19 cellular contexts compared by ENCODE assay signal in genomic region chr3:79202471-79203143, GRCh38.
DNase-seq lines count a peak whose midpoint lies in the region; ATAC-seq and TF ChIP-seq lines count a peak whose summit lies in the region.
"Had no signal": no experiment of that assay in that cellular context is flagged by ENCODE, and none has a peak within 500 bp of the region (broad histone marks: within the 10 kb centered on the region; RNA-seq: fewer than 3 reads in every experiment).

No MANE protein-coding gene starts in this region.

- no peaks in the 10 kb centered on the region for H3K79me2 ChIP-seq in GM23248 (ENCODE audit: insufficient read depth)

- 70 to 76% methylated on average over 5 of the region's 5 CpGs for WGBS in GM23248 (ENCODE audit: low coverage in 1 of 2, low lambda C conversion rate in 2 of 2, missing lambda C conversion rate in 2 of 2), 2 experiments

- H3K9me2 ChIP-seq in GM23248 (ENCODE audit: insufficient read depth), result no peaks in the 10 kb centered on the region

- no peak overlapping the region for H3K4me2 ChIP-seq in GM23248 (ENCODE audit: unreplicated experiment)

- peaks cover 12% of the 10 kb centered on the region for H3K9me3 Mint-ChIP-seq in nephron progenitor cell

- no peaks in the 10 kb centered on the region for H3K36me3 ChIP-seq in GM23248 (ENCODE audit: low read depth)
- H3K36me3 ChIP-seq: BE2C, SJCRH30 had no signal

- no peak overlapping the region for H3K27ac ChIP-seq in GM23248
- H3K27ac ChIP-seq: SJCRH30 had no signal

- no peak overlapping the region for H3K9ac ChIP-seq in GM23248

- no peaks in the 10 kb centered on the region for H3K4me1 ChIP-seq in GM23248 (ENCODE audit: insufficient read depth)
- H3K4me1 ChIP-seq: BE2C, Caco-2 had no signal

- DNase-seq in GM23248 (no peak), NCI-H1048 (lab: John Stamatoyannopoulos, UW) (peak; percentile 40), iPS DF 19.7 (ENCODE audit: low read depth, low spot score) (peak; percentile 3), nephron progenitor cell (no peak), middle frontal gyrus (ENCODE audit: extremely low spot score, low spot score) (no peak), NCI-H1694 treated with DMSO at 0.1 percent for 48 hours (lab: John Stamatoyannopoulos, UW) (no peak), NCI-H1105 (lab: John Stamatoyannopoulos, UW) (no peak)
- DNase-seq: BE2C; Caco-2; CD4-positive, CD25-positive, alpha-beta regulatory T cell; DMS153; GF-D8; GOT3; NCI-H187; NCI-H345; NCI-H524 treated with DMSO at 0.1 percent for 48 hours had no signal

- H3K36me3 Mint-ChIP-seq in nephron progenitor cell (ENCODE audit: low read depth), result no peaks in the 10 kb centered on the region
- H3K36me3 Mint-ChIP-seq: CD4-positive, CD25-positive, alpha-beta regulatory T cell had no signal

- no peak overlapping the region for H3K4me3 ChIP-seq in GM23248
- H3K4me3 ChIP-seq: K562, SJCRH30 had no signal

- H4K20me1 ChIP-seq in GM23248 (ENCODE audit: insufficient read depth), result no peaks in the 10 kb centered on the region

- H3K27me3 Mint-ChIP-seq in nephron progenitor cell (ENCODE audit: low read depth, poor library complexity), result no peaks in the 10 kb centered on the region
- H3K27me3 Mint-ChIP-seq: CD4-positive, CD25-positive, alpha-beta regulatory T cell had no signal

- no peak for TF ChIP-seq CTCF in nephron progenitor cell (IDR thresholded peaks at IDR 0.05)

- in situ Hi-C loops in GM23248 (cut with MboI), result no loop called here

- H3F3A ChIP-seq in GM23248 (ENCODE audit: insufficient read depth), result no peaks in the 10 kb centered on the region

- H3K4me1 Mint-ChIP-seq in nephron progenitor cell, result peaks cover 23% of the 10 kb centered on the region
- H3K4me1 Mint-ChIP-seq: CD4-positive, CD25-positive, alpha-beta regulatory T cell had no signal

- H3K27me3 ChIP-seq in GM23248 (replicated peaks; ENCODE audit: insufficient read depth), result no peaks in the 10 kb centered on the region
- H3K27me3 ChIP-seq: BE2C, SJCRH30 had no signal

- no peak for ATAC-seq in GM21529 (IDR thresholded peaks at IDR 0.05; ENCODE audit: unreplicated experiment)
- ATAC-seq: K562 had no signal

- peak overlapping the region; percentile 37 for H3K27ac Mint-ChIP-seq in nephron progenitor cell
- H3K27ac Mint-ChIP-seq: CD4-positive, CD25-positive, alpha-beta regulatory T cell had no signal

- no peaks in the 10 kb centered on the region for H3K9me3 ChIP-seq in GM23248 (ENCODE audit: low read depth)
- H3K9me3 ChIP-seq: BE2C, Caco-2 had no signal

- H2AFZ ChIP-seq in GM23248, result 0 out of 2 replicates have a peak overlapping the region, but pooled peaks have one; percentile 3

- H3K4me3 Mint-ChIP-seq in nephron progenitor cell, result peak overlapping the region; percentile 13
- H3K4me3 Mint-ChIP-seq: CD4-positive, CD25-positive, alpha-beta regulatory T cell had no signal

Comparison
In these comparisons a context has a peak if more than half of its experiments do, and no peak if none do; other contexts are left out.
1. DNase-seq: peak in NCI-H1048 (single experiment) and iPS DF 19.7 (single experiment); none in GM23248 (single experiment), nephron progenitor cell (single experiment), middle frontal gyrus (single experiment), NCI-H1694 treated with DMSO at 0.1 percent for 48 hours (single experiment) and NCI-H1105 (single experiment).